In genomic region chr21:31509108-31510017, GRCh38 we compare ENCODE assay signal across 8 cellular contexts.
DNase-seq lines count a peak whose midpoint lies in the region; ATAC-seq, FAIRE-seq and TF ChIP-seq lines count a peak whose summit lies in the region.

No MANE protein-coding gene starts in this region.

- 24% methylated on average over 17 of the region's 18 CpGs for WGBS in A549 (ENCODE audit: missing lambda C conversion rate)

- TF ChIP-seq EP300 in A549 (IDR thresholded peaks at IDR 0.05) = no peak

- no peaks in the 10 kb centered on the region for H3K36me3 ChIP-seq in upper lobe of right lung

- H3K9me3 Mint-ChIP-seq in T-cell = no peaks in the 10 kb centered on the region
- no peaks in the 10 kb centered on the region for H3K9me3 Mint-ChIP-seq in activated naive CD8-positive, alpha-beta T cell (ENCODE audit: low read depth)

- H3K27ac Mint-ChIP-seq in T-cell = peak overlapping the region; percentile 17 to 88
- peak overlapping the region; percentile 70 for H3K27ac Mint-ChIP-seq in activated naive CD8-positive, alpha-beta T cell

- peak overlapping the region; percentile 29; the same call in 2 of the 3 replicates for H3K4me2 ChIP-seq in A549

- TF ChIP-seq RAD21 in A549 (conservative IDR thresholded peaks at IDR 0.05 in 1 of 2, IDR thresholded peaks at IDR 0.05 in 1 of 2) = no peak

- FAIRE-seq in A549 (lab: Jason Lieb, UNC) = no peak

- peak overlapping the region; percentile 15 to 59 (median 22) for H3K4me3 Mint-ChIP-seq in T-cell
- H3K4me3 Mint-ChIP-seq in activated naive CD8-positive, alpha-beta T cell = peak overlapping the region; percentile 6

- H3K4me1 ChIP-seq in A549 (0 out of 3 replicates have a peak, but pooled peaks cover 5% of the 10 kb centered on the region), upper lobe of right lung (no peaks in the 10 kb centered on the region)

- H3K27me3 ChIP-seq in upper lobe of right lung = no peaks in the 10 kb centered on the region

- CTCF ChIA-PET in A549 (lab: Yijun Ruan, JAX) = interaction anchor here (1.0 to 1.3 kb wide), 2 partner anchors 23 to 301 kb away, joined by 3 read pairs; no protein-coding TSS in a partner anchor
- CTCF ChIA-PET in T-cell (lab: Charles Lee) = interaction anchor here in 1 of 2 donors (0.6 kb wide), 1 partner anchor 136 kb away, joined by 3 read pairs; no protein-coding TSS in a partner anchor

- H3K9me3 ChIP-seq in A549 (no peaks in the 10 kb centered on the region), upper lobe of right lung (no peaks in the 10 kb centered on the region)

- ATAC-seq in A549 = peak; percentile 73 to 77
- peak; percentile 39 for ATAC-seq in GM19023 (IDR thresholded peaks at IDR 0.05; ENCODE audit: unreplicated experiment)
- peak; percentile 68 to 82 (median 78) for ATAC-seq in T-cell (replicated peaks in 1 of 4)
- ATAC-seq in upper lobe of right lung = peak; percentile 26
- ATAC-seq in HG02840 (IDR thresholded peaks at IDR 0.05; ENCODE audit: low FRiP score, unreplicated experiment) = no peak

- H3K4me1 Mint-ChIP-seq in T-cell = peaks cover 37 to 43% (median 39%) of the 10 kb centered on the region in 3 donors
- peaks cover 35% of the 10 kb centered on the region for H3K4me1 Mint-ChIP-seq in activated naive CD8-positive, alpha-beta T cell (ENCODE audit: low read depth)

- intact Hi-C loops in upper lobe of right lung (cut with DNase I) = no loop called here

- POLR2A ChIA-PET in A549 (lab: Yijun Ruan, JAX) = no interaction called here
- POLR2A ChIA-PET in T-cell (lab: Charles Lee) = interaction anchor here in 1 of 2 donors (0.6 kb wide), 1 partner anchor 114 kb away, joined by 3 read pairs; no protein-coding TSS in a partner anchor

- no peak overlapping the region for H3K4me3 ChIP-seq in A549
- H3K4me3 ChIP-seq in upper lobe of right lung = no peak overlapping the region

- 0 out of 6 replicates have a peak overlapping the region, but pooled peaks of 1 of the 2 experiments have one; percentile 33 for H3K27ac ChIP-seq in A549
- H3K27ac ChIP-seq in upper lobe of right lung = no peak overlapping the region

- no peaks in the 10 kb centered on the region for H3K36me3 Mint-ChIP-seq in T-cell
- H3K36me3 Mint-ChIP-seq in activated naive CD8-positive, alpha-beta T cell = no peaks in the 10 kb centered on the region

- DNase-seq in A549 (ENCODE audit: low read depth in 1 of 2, low spot score in 1 of 2) (peak; percentile 44 to 56), HK-2 (ENCODE audit: unreplicated experiment) (peak; percentile 66), T-cell (peak; percentile 21 to 70 (median 51)), myocyte (ENCODE audit: low read depth) (peak; percentile 9), upper lobe of right lung (no peak)

- peaks cover 0 to 2% of the 10 kb centered on the region in 2 donors for H3K27me3 Mint-ChIP-seq in T-cell
- H3K27me3 Mint-ChIP-seq in activated naive CD8-positive, alpha-beta T cell = no peaks in the 10 kb centered on the region

- TF ChIP-seq CTCF in A549 (IDR thresholded peaks at IDR 0.05) = 0 out of 3 replicates have a peak, but pooled peaks have one; percentile 7
- TF ChIP-seq CTCF in upper lobe of right lung (IDR thresholded peaks at IDR 0.05) = no peak

- no peak for TF ChIP-seq POLR2A in A549 (IDR thresholded peaks at IDR 0.05; ENCODE audit: low read length)

TF ChIP-seq in A549, 52 proteins besides CTCF, POLR2A, EP300 and RAD21:
- TF ChIP-seq RNF2 (IDR thresholded peaks at IDR 0.05; ENCODE audit: borderline replicate concordance, low read depth) = no peak
- no peak for TF ChIP-seq CEBPB (IDR thresholded peaks at IDR 0.05)
- no peak for TF ChIP-seq ZSCAN20 (CRISPR knock-in tag; IDR thresholded peaks at IDR 0.05)
- no peak for TF ChIP-seq HES2 (IDR thresholded peaks at IDR 0.05)
- TF ChIP-seq PBX3 (IDR thresholded peaks at IDR 0.05) = no peak
- no peak for TF ChIP-seq CHD4 (IDR thresholded peaks at IDR 0.05; ENCODE audit: borderline replicate concordance)
- TF ChIP-seq RFX5 (IDR thresholded peaks at IDR 0.05) = no peak
- TF ChIP-seq MYC (IDR thresholded peaks at IDR 0.05; ENCODE audit: borderline replicate concordance, low read length) = peak; percentile 25; the same call in 1 of the 2 replicates
- peak; percentile 11 for TF ChIP-seq MAFK (IDR thresholded peaks at IDR 0.05; ENCODE audit: partially characterized antibody)
- TF ChIP-seq ELK1 (IDR thresholded peaks at IDR 0.05; ENCODE audit: low read depth, low read length) = no peak
- TF ChIP-seq, protein P1, sequence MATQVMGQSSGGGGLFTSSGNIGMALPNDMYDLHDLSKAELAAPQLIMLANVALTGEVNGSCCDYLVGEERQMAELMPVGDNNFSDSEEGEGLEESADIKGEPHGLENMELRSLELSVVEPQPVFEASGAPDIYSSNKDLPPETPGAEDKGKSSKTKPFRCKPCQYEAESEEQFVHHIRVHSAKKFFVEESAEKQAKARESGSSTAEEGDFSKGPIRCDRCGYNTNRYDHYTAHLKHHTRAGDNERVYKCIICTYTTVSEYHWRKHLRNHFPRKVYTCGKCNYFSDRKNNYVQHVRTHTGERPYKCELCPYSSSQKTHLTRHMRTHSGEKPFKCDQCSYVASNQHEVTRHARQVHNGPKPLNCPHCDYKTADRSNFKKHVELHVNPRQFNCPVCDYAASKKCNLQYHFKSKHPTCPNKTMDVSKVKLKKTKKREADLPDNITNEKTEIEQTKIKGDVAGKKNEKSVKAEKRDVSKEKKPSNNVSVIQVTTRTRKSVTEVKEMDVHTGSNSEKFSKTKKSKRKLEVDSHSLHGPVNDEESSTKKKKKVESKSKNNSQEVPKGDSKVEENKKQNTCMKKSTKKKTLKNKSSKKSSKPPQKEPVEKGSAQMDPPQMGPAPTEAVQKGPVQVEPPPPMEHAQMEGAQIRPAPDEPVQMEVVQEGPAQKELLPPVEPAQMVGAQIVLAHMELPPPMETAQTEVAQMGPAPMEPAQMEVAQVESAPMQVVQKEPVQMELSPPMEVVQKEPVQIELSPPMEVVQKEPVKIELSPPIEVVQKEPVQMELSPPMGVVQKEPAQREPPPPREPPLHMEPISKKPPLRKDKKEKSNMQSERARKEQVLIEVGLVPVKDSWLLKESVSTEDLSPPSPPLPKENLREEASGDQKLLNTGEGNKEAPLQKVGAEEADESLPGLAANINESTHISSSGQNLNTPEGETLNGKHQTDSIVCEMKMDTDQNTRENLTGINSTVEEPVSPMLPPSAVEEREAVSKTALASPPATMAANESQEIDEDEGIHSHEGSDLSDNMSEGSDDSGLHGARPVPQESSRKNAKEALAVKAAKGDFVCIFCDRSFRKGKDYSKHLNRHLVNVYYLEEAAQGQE (IDR thresholded peaks at IDR 0.05) = no peak
- no peak for TF ChIP-seq HOXB5 (CRISPR knock-in tag; IDR thresholded peaks at IDR 0.05)
- TF ChIP-seq EHF (CRISPR knock-in tag; IDR thresholded peaks at IDR 0.05) = no peak
- TF ChIP-seq, protein P2, sequence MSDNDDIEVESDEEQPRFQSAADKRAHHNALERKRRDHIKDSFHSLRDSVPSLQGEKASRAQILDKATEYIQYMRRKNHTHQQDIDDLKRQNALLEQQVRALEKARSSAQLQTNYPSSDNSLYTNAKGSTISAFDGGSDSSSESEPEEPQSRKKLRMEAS (IDR thresholded peaks at IDR 0.05) = peak; percentile 74
- TF ChIP-seq SMC3 (IDR thresholded peaks at IDR 0.05) = no peak
- TF ChIP-seq JUNB (IDR thresholded peaks at IDR 0.05) = no peak
- TF ChIP-seq FOSB (CRISPR knock-in tag; IDR thresholded peaks at IDR 0.05) = no peak
- no peak for TF ChIP-seq POLR2AphosphoS2 (conservative IDR thresholded peaks at IDR 0.05; ENCODE audit: low read length)
- TF ChIP-seq FOSL2 (IDR thresholded peaks at IDR 0.05) = no peak
- TF ChIP-seq FOSL2 (CRISPR knock-in tag; IDR thresholded peaks at IDR 0.05) = 0 out of 2 replicates have a peak, but pooled peaks have one; percentile 45
